1 cellular context compared by ENCODE assay signal in genomic region chr6:44221291-44221960, GRCh38.
TF ChIP-seq lines count a peak whose summit lies in the region.

No MANE protein-coding gene starts in this region.

TF ChIP-seq in HEK293, 187 proteins besides CTCF, POLR2A, EP300 and RAD21 (continued from another document):
- TF ChIP-seq GLIS1 (tag by site-specific recombination; IDR thresholded peaks at IDR 0.05) (peak; percentile 95), ZBTB20 (tag by site-specific recombination; IDR thresholded peaks at IDR 0.05) (peak; percentile 84), KLF17 (tag by site-specific recombination; IDR thresholded peaks at IDR 0.05) (peak; percentile 81), KLF8 (tag by site-specific recombination; IDR thresholded peaks at IDR 0.05) (peak; percentile 58; the same call in 1 of the 2 replicates), ZNF585B (tag by site-specific recombination; IDR thresholded peaks at IDR 0.05) (no peak), WT1 (tag by site-specific recombination; IDR thresholded peaks at IDR 0.05) (peak; percentile 7; the same call in 1 of the 2 replicates), ZBTB17 (tag by site-specific recombination; IDR thresholded peaks at IDR 0.05) (peak; percentile 79), KLF1 (tag by site-specific recombination; IDR thresholded peaks at IDR 0.05) (peak; percentile 71; the same call in 1 of the 2 replicates), ZFHX2 (tag by site-specific recombination; conservative IDR thresholded peaks at IDR 0.05) (peak; percentile 81), ZBTB48 (tag by site-specific recombination; IDR thresholded peaks at IDR 0.05) (peak; percentile 45), ZSCAN30 (tag by site-specific recombination; IDR thresholded peaks at IDR 0.05) (peak; percentile 57), ZNF2 (tag by site-specific recombination; IDR thresholded peaks at IDR 0.05) (no peak), ZNF692 (tag by site-specific recombination; IDR thresholded peaks at IDR 0.05) (peak; percentile 80; the same call in 1 of the 2 replicates), PATZ1 (tag by site-specific recombination; IDR thresholded peaks at IDR 0.05) (peak; percentile 82), SP2 (tag by site-specific recombination; IDR thresholded peaks at IDR 0.05) (peak; percentile 49), SALL2 (tag by site-specific recombination; IDR thresholded peaks at IDR 0.05; ENCODE audit: borderline replicate concordance) (no peak), ZNF366 (tag by site-specific recombination; conservative IDR thresholded peaks at IDR 0.05) (peak; percentile 54; the same call in 1 of the 2 replicates), KLF10 (tag by site-specific recombination; IDR thresholded peaks at IDR 0.05) (peak; percentile 58; the same call in 1 of the 2 replicates), ZNF518A (tag by site-specific recombination; conservative IDR thresholded peaks at IDR 0.05; ENCODE audit: low read depth) (no peak), ZNF266 (tag by site-specific recombination; IDR thresholded peaks at IDR 0.05; ENCODE audit: low read depth) (no peak), ZIC2 (tag by site-specific recombination; IDR thresholded peaks at IDR 0.05) (peak; percentile 68), ZNF76 (tag by site-specific recombination; IDR thresholded peaks at IDR 0.05; ENCODE audit: borderline replicate concordance, low read depth) (no peak), RBAK (tag by site-specific recombination; IDR thresholded peaks at IDR 0.05) (no peak), ZNF324 (tag by site-specific recombination; IDR thresholded peaks at IDR 0.05) (0 out of 2 replicates have a peak, but pooled peaks have one; percentile 17), KLF16 (tag by site-specific recombination; IDR thresholded peaks at IDR 0.05) (peak; percentile 74; the same call in 1 of the 2 replicates), ZSCAN18 (tag by site-specific recombination; IDR thresholded peaks at IDR 0.05) (no peak), MEIS1 (CRISPR knock-in tag; IDR thresholded peaks at IDR 0.05; ENCODE audit: borderline replicate concordance) (no peak), ZNF701 (tag by site-specific recombination; IDR thresholded peaks at IDR 0.05) (0 out of 2 replicates have a peak, but pooled peaks have one; percentile 32), ZNF184 (tag by site-specific recombination; IDR thresholded peaks at IDR 0.05) (peak; percentile 50; the same call in 1 of the 2 replicates), ZBTB8A (tag by site-specific recombination; IDR thresholded peaks at IDR 0.05) (peak; percentile 44; the same call in 1 of the 2 replicates), ZNF629 (tag by site-specific recombination; IDR thresholded peaks at IDR 0.05) (peak; percentile 29; the same call in 1 of the 2 replicates), IKZF3 (tag by site-specific recombination; IDR thresholded peaks at IDR 0.05) (peak; percentile 31; the same call in 1 of the 2 replicates), ZNF654 (tag by site-specific recombination; IDR thresholded peaks at IDR 0.05; ENCODE audit: low read depth) (peak; percentile 10; the same call in 1 of the 2 replicates)
TF ChIP-seq in HEK293: peak in this region for 38.
